Comparison of ENCODE assay signal across 10 cellular contexts in genomic region chr5:74934949-74935751, GRCh38.
DNase-seq lines count a peak whose midpoint lies in the region; ATAC-seq, FAIRE-seq and TF ChIP-seq lines count a peak whose summit lies in the region.
"Had no signal": no experiment of that assay in that cellular context is flagged by ENCODE, and none has a peak within 500 bp of the region (broad histone marks: within the 10 kb centered on the region; RNA-seq: fewer than 3 reads in every experiment).

No MANE protein-coding gene starts in this region.

- H3K9me3 ChIP-seq in Loucy (ENCODE audit: insufficient read depth, low read depth, low read length), result no peaks in the 10 kb centered on the region
- H3K9me3 ChIP-seq in keratinocyte (ENCODE audit: control insufficient read depth, low read depth, low read length), result no peaks in the 10 kb centered on the region
- H3K9me3 ChIP-seq: neutrophil, Peyer's patch had no signal

- peak overlapping the region; percentile 91 for H3K4me2 ChIP-seq in Loucy (ENCODE audit: low read depth, low read length, poor library complexity, severe bottlenecking)
- H3K4me2 ChIP-seq in keratinocyte (ENCODE audit: control insufficient read depth, extremely low read depth, insufficient read depth, low read depth, low read length), result no peak overlapping the region

- peak; percentile 46 for FAIRE-seq in keratinocyte (lab: Jason Lieb, UNC)

- no peaks in the 10 kb centered on the region for H3K9me3 Mint-ChIP-seq in activated naive CD4-positive, alpha-beta T cell treated with anti-CD3 and anti-CD28 coated beads, Interleukin-2, amount 50 U/mL, for 72 hours
- H3K9me3 Mint-ChIP-seq in mesothelial cell of epicardium, result peaks cover 16% of the 10 kb centered on the region

- no peaks in the 10 kb centered on the region for H4K20me1 ChIP-seq in Loucy (ENCODE audit: insufficient read depth, low read length, poor library complexity, severe bottlenecking)
- no peaks in the 10 kb centered on the region for H4K20me1 ChIP-seq in keratinocyte (ENCODE audit: control insufficient read depth, extremely low read depth, insufficient read depth, low read length)

- H3F3A ChIP-seq in Loucy (ENCODE audit: low read depth), result peaks cover 30% of the 10 kb centered on the region

- H3K79me2 ChIP-seq in Loucy (ENCODE audit: insufficient read depth, low read length), result no peaks in the 10 kb centered on the region
- H3K79me2 ChIP-seq in keratinocyte (ENCODE audit: control insufficient read depth, insufficient read depth, low read length), result no peaks in the 10 kb centered on the region

- H3K4me1 Mint-ChIP-seq in mesothelial cell of epicardium, result no peaks in the 10 kb centered on the region

- H3K4me3 ChIP-seq in Loucy (ENCODE audit: low read length, poor library complexity, severe bottlenecking), result peak overlapping the region; percentile 71
- H3K4me3 ChIP-seq in keratinocyte (ENCODE audit: control insufficient read depth in 2 of 3, extremely low read depth in 1 of 3, insufficient read depth in 2 of 3, low read depth in 1 of 3, low read length in 3 of 3), result no peak overlapping the region
- H3K4me3 ChIP-seq: Peyer's patch had no signal

- H3K4me1 ChIP-seq in Loucy (ENCODE audit: insufficient read depth, low read length, poor library complexity, severe bottlenecking), result peaks cover 65% of the 10 kb centered on the region
- H3K4me1 ChIP-seq in keratinocyte (ENCODE audit: control insufficient read depth, extremely low read depth, insufficient read depth, low read length), result no peaks in the 10 kb centered on the region

- H3K9me2 ChIP-seq in Loucy (replicated peaks; ENCODE audit: low read depth, low read length), result no peaks in the 10 kb centered on the region

- ATAC-seq in activated naive CD4-positive, alpha-beta T cell treated with anti-CD3 and anti-CD28 coated beads, Interleukin-2, amount 50 U/mL, for 72 hours, result peak; percentile 91 to 92
- ATAC-seq in GM21576 (IDR thresholded peaks at IDR 0.05; ENCODE audit: unreplicated experiment) (no peak), HG03175 (IDR thresholded peaks at IDR 0.05; ENCODE audit: unreplicated experiment) (no peak)

- H3K9me1 ChIP-seq in keratinocyte (ENCODE audit: control insufficient read depth, extremely low read depth, insufficient read depth, low read length), result no peaks in the 10 kb centered on the region

- peak; percentile 88 for TF ChIP-seq CTCF in Loucy (conservative IDR thresholded peaks at IDR 0.05; ENCODE audit: low read length)
- peak; percentile 23 to 32 (median 31) for TF ChIP-seq CTCF in keratinocyte (optimal IDR thresholded peaks at IDR 0.05 in 1 of 3, IDR thresholded peaks at IDR 0.05 in 1 of 3, conservative IDR thresholded peaks at IDR 0.05 in 1 of 3; ENCODE audit: extremely low read depth in 1 of 3, insufficient read depth in 2 of 3, low read length in 3 of 3)
- no peak for TF ChIP-seq CTCF in mesothelial cell of epicardium (IDR thresholded peaks at IDR 0.05; ENCODE audit: unreplicated experiment)

- DNase-seq in EL (peak; percentile 80), keratinocyte (ENCODE audit: low read depth, low spot score) (no peak), mesothelial cell of epicardium (ENCODE audit: low spot score in 2 of 2, unreplicated experiment in 2 of 2) (no peak)
- peak in 1 of 2 donors; percentile 42 for DNase-seq in activated naive CD4-positive, alpha-beta T cell treated with anti-CD3 and anti-CD28 coated beads, Interleukin-2, amount 50 U/mL, for 72 hours (ENCODE audit: low spot score in 2 of 2)
- no peak for DNase-seq in effector CD8-positive, alpha-beta T cell (lab: John Stamatoyannopoulos, UW)

- dilution Hi-C loops in keratinocyte (cut with MboI; ENCODE audit: extremely low pct_ligation_motif_present, low sequenced_read_pairs), result no loop called here

- H3K27me3 Mint-ChIP-seq in mesothelial cell of epicardium (ENCODE audit: low read depth), result no peaks in the 10 kb centered on the region

- H3K27ac ChIP-seq in keratinocyte (ENCODE audit: control insufficient read depth, insufficient read depth, low read length), result no peak overlapping the region
- H3K27ac ChIP-seq: neutrophil had no signal

- no peaks in the 10 kb centered on the region for H3K36me3 ChIP-seq in Loucy (ENCODE audit: insufficient read depth, low read length)
- H3K36me3 ChIP-seq in keratinocyte (ENCODE audit: control insufficient read depth in 2 of 2, extremely low read depth in 1 of 2, insufficient read depth in 2 of 2, low read length in 2 of 2), result no peaks in the 10 kb centered on the region
- H3K36me3 ChIP-seq: neutrophil, Peyer's patch had no signal

- H3K27ac Mint-ChIP-seq in activated naive CD4-positive, alpha-beta T cell treated with anti-CD3 and anti-CD28 coated beads, Interleukin-2, amount 50 U/mL, for 72 hours, result peak overlapping the region; percentile 62 to 75
- H3K27ac Mint-ChIP-seq in mesothelial cell of epicardium, result no peak overlapping the region

- H3K27me3 ChIP-seq in Loucy (ENCODE audit: insufficient read depth, low read length, poor library complexity, severe bottlenecking), result no peaks in the 10 kb centered on the region
- H3K27me3 ChIP-seq in keratinocyte (ENCODE audit: control insufficient read depth, extremely low read depth, insufficient read depth, low read length), result no peaks in the 10 kb centered on the region
- H3K27me3 ChIP-seq: Peyer's patch had no signal

- H3K9ac ChIP-seq in Loucy (ENCODE audit: low read depth, low read length, poor library complexity, severe bottlenecking), result peak overlapping the region; percentile 81
- no peak overlapping the region for H3K9ac ChIP-seq in keratinocyte (ENCODE audit: control insufficient read depth, extremely low read depth, insufficient read depth, low read length)

- H3K4me3 Mint-ChIP-seq in mesothelial cell of epicardium, result no peak overlapping the region

- peak overlapping the region; percentile 49 for H2AFZ ChIP-seq in Loucy (ENCODE audit: low read length)
- H2AFZ ChIP-seq in keratinocyte (ENCODE audit: control insufficient read depth, low read length), result no peak overlapping the region

- no peaks in the 10 kb centered on the region for H3K36me3 Mint-ChIP-seq in activated naive CD4-positive, alpha-beta T cell treated with anti-CD3 and anti-CD28 coated beads, Interleukin-2, amount 50 U/mL, for 72 hours
- no peaks in the 10 kb centered on the region for H3K36me3 Mint-ChIP-seq in mesothelial cell of epicardium

Comparison
In these comparisons a context has a peak if more than half of its experiments do, and no peak if none do; other contexts are left out.
1. ATAC-seq: peak in activated naive CD4-positive, alpha-beta T cell treated with anti-CD3 and anti-CD28 coated beads, Interleukin-2, amount 50 U/mL, for 72 hours (2 of 2); none in GM21576 (single experiment) and HG03175 (single experiment).